18 cellular contexts compared by ENCODE assay signal in genomic region chr18:24000613-24001490, GRCh38. TPM values are rescaled to one million over a fixed set of nuclear protein-coding genes. Genes with fewer than 3 reads are reported as not detected.
DNase-seq lines count a peak whose midpoint lies in the region; ATAC-seq and TF ChIP-seq lines count a peak whose summit lies in the region.
"Had no signal": no experiment of that assay in that cellular context is flagged by ENCODE, and none has a peak within 500 bp of the region (broad histone marks: within the 10 kb centered on the region; RNA-seq: fewer than 3 reads in every experiment).

No MANE protein-coding gene starts in this region.

- H3K27me3 Mint-ChIP-seq in activated naive CD8-positive, alpha-beta T cell: no peaks in the 10 kb centered on the region
- no peaks in the 10 kb centered on the region for H3K27me3 Mint-ChIP-seq in activated naive CD8-positive, alpha-beta T cell treated with anti-CD3 and anti-CD28 coated beads for 36 hours
- H3K27me3 Mint-ChIP-seq: naive B cell had no signal

- H3K36me3 Mint-ChIP-seq in activated naive CD8-positive, alpha-beta T cell: peaks cover 4% of the 10 kb centered on the region
- no peaks in the 10 kb centered on the region for H3K36me3 Mint-ChIP-seq in activated naive CD8-positive, alpha-beta T cell treated with anti-CD3 and anti-CD28 coated beads for 36 hours
- H3K36me3 Mint-ChIP-seq: naive B cell had no signal

- peak overlapping the region; percentile 35 for H3K4me3 Mint-ChIP-seq in activated naive CD8-positive, alpha-beta T cell
- no peak overlapping the region for H3K4me3 Mint-ChIP-seq in activated naive CD8-positive, alpha-beta T cell treated with anti-CD3 and anti-CD28 coated beads for 36 hours
- H3K4me3 Mint-ChIP-seq: naive B cell had no signal

- no peaks in the 10 kb centered on the region for H3K36me3 ChIP-seq in effector memory CD4-positive, alpha-beta T cell (ENCODE audit: control insufficient read depth, insufficient read depth, low read length)
- no peaks in the 10 kb centered on the region for H3K36me3 ChIP-seq in thoracic aorta
- H3K36me3 ChIP-seq: brain microvascular endothelial cell, left lung had no signal

- peaks cover 58% of the 10 kb centered on the region for H3K4me1 ChIP-seq in effector memory CD4-positive, alpha-beta T cell (ENCODE audit: control insufficient read depth, insufficient read depth, low read length, poor library complexity, severe bottlenecking)
- no peaks in the 10 kb centered on the region for H3K4me1 ChIP-seq in thoracic aorta (ENCODE audit: control insufficient read depth in 1 of 2, low read depth in 2 of 2)
- H3K4me1 ChIP-seq: left lung, psoas muscle had no signal

- no peak overlapping the region for H3K27ac Mint-ChIP-seq in activated naive CD8-positive, alpha-beta T cell
- H3K27ac Mint-ChIP-seq in activated naive CD8-positive, alpha-beta T cell treated with anti-CD3 and anti-CD28 coated beads for 36 hours: no peak overlapping the region

- H3K9me3 Mint-ChIP-seq in activated naive CD8-positive, alpha-beta T cell (ENCODE audit: low read depth): peaks cover 3% of the 10 kb centered on the region
- no peaks in the 10 kb centered on the region for H3K9me3 Mint-ChIP-seq in activated naive CD8-positive, alpha-beta T cell treated with anti-CD3 and anti-CD28 coated beads for 36 hours
- H3K9me3 Mint-ChIP-seq: naive B cell had no signal

- TF ChIP-seq CTCF in thoracic aorta (IDR thresholded peaks at IDR 0.05): no peak

- DNase-seq in activated naive CD8-positive, alpha-beta T cell treated with anti-CD3 and anti-CD28 coated beads for 36 hours: no peak
- no peak for DNase-seq in effector memory CD4-positive, alpha-beta T cell
- DNase-seq in thoracic aorta (ENCODE audit: low spot score) (no peak), iPS-NIHi11 (ENCODE audit: low spot score) (no peak), cortex of kidney (lab: John Stamatoyannopoulos, UW) (no peak), SHP77 (lab: John Stamatoyannopoulos, UW) (no peak)
- DNase-seq: activated naive CD4-positive, alpha-beta T cell; brain microvascular endothelial cell; effector CD4-positive, alpha-beta T cell; GOT3; left lung; naive B cell; NCI-H774; psoas muscle; RPMI8226; stimulated activated CD4-positive, alpha-beta T cell treated with anti-CD3 and anti-CD28 coated beads, Interleukin-15, amount 100 ng/mL, for 24 hours had no signal

- peaks cover 44% of the 10 kb centered on the region for H3K4me1 Mint-ChIP-seq in activated naive CD8-positive, alpha-beta T cell (ENCODE audit: low read depth)
- peaks cover 30% of the 10 kb centered on the region for H3K4me1 Mint-ChIP-seq in activated naive CD8-positive, alpha-beta T cell treated with anti-CD3 and anti-CD28 coated beads for 36 hours

- peak; percentile 48 for ATAC-seq in HG03378 (IDR thresholded peaks at IDR 0.05; ENCODE audit: unreplicated experiment)
- ATAC-seq in thoracic aorta (ENCODE audit: insufficient number of reproducible peaks, low FRiP score, low read depth): peak; percentile 16
- ATAC-seq: left lung, psoas muscle had no signal

- H3K27me3 ChIP-seq in effector memory CD4-positive, alpha-beta T cell (replicated peaks; ENCODE audit: control insufficient read depth, insufficient read depth, low read length, poor library complexity, severe bottlenecking): no peaks in the 10 kb centered on the region
- no peaks in the 10 kb centered on the region for H3K27me3 ChIP-seq in thoracic aorta (replicated peaks; ENCODE audit: insufficient read depth)
- H3K27me3 ChIP-seq: brain microvascular endothelial cell, left lung had no signal

- peak overlapping the region; percentile 72 for H3K27ac ChIP-seq in effector memory CD4-positive, alpha-beta T cell (ENCODE audit: insufficient read depth, low read length, poor library complexity, severe bottlenecking)
- no peak overlapping the region for H3K27ac ChIP-seq in thoracic aorta
- H3K27ac ChIP-seq: brain microvascular endothelial cell, psoas muscle had no signal

- peak overlapping the region; percentile 41 for H3K4me3 ChIP-seq in effector memory CD4-positive, alpha-beta T cell (ENCODE audit: insufficient read depth, low read depth, low read length, poor library complexity, severe bottlenecking)
- H3K4me3 ChIP-seq in thoracic aorta: no peak overlapping the region
- H3K4me3 ChIP-seq: left lung, psoas muscle had no signal

- H3K9me3 ChIP-seq in effector memory CD4-positive, alpha-beta T cell (ENCODE audit: control insufficient read depth, low read length): no peaks in the 10 kb centered on the region
- no peaks in the 10 kb centered on the region for H3K9me3 ChIP-seq in thoracic aorta
- H3K9me3 ChIP-seq: left lung, psoas muscle had no signal

RNA-seq across cellular contexts. Expression of gene TTC39C, which starts 13.7 kb away (rescaled TPM):
- total RNA-seq in activated naive CD8-positive, alpha-beta T cell treated with anti-CD3 and anti-CD28 coated beads for 36 hours: 10 to 100 TPM; 43.8 to 45.3 TPM
- 10 to 100 TPM; 13.5 to 23.4 TPM for total RNA-seq in thoracic aorta
